In the genomic region with DNA sequence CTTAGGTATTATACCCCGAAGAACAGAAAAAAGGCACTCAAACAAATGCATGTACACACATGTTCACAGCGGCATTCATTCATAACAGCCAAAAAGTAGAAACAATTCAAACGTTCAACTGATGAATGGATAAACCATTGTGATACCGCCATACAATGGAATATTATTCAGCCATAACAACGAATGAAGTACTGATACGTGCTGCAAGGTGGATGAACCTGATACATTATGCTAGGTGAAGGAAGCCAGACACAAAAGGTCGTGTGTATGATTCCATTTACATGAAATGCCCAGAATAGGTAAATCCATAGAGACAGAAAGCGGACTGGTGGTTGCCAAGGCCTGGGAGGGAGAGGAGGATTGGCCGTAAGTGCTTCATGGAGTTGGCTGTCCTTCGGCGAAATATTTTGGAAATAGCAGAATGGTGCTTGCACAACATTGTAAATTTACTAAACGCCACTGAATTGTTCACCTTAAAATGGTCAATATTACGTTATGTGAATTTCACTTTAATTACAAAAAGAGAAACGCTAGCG, we compare ENCODE assay signal across 1 cellular context.
TF ChIP-seq lines count a peak whose summit lies in the region.

No MANE protein-coding gene starts in this region.

TF ChIP-seq in HCT116, 20 proteins besides CTCF, POLR2A, EP300 and RAD21 (continued from another document):
- TF ChIP-seq, protein P1, sequence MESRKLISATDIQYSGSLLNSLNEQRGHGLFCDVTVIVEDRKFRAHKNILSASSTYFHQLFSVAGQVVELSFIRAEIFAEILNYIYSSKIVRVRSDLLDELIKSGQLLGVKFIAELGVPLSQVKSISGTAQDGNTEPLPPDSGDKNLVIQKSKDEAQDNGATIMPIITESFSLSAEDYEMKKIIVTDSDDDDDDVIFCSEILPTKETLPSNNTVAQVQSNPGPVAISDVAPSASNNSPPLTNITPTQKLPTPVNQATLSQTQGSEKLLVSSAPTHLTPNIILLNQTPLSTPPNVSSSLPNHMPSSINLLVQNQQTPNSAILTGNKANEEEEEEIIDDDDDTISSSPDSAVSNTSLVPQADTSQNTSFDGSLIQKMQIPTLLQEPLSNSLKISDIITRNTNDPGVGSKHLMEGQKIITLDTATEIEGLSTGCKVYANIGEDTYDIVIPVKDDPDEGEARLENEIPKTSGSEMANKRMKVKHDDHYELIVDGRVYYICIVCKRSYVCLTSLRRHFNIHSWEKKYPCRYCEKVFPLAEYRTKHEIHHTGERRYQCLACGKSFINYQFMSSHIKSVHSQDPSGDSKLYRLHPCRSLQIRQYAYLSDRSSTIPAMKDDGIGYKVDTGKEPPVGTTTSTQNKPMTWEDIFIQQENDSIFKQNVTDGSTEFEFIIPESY (IDR thresholded peaks at IDR 0.05; ENCODE audit: extremely low read depth, insufficient replicate concordance, low read length) = no peak
- TF ChIP-seq EGR1 (IDR thresholded peaks at IDR 0.05; ENCODE audit: low read depth) = no peak
- TF ChIP-seq, protein P2, sequence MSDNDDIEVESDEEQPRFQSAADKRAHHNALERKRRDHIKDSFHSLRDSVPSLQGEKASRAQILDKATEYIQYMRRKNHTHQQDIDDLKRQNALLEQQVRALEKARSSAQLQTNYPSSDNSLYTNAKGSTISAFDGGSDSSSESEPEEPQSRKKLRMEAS (IDR thresholded peaks at IDR 0.05) = no peak
- no peak for TF ChIP-seq TCF7L2 (IDR thresholded peaks at IDR 0.05; ENCODE audit: borderline replicate concordance, extremely low read depth, insufficient read depth, insufficient read length)
- TF ChIP-seq, protein P3, sequence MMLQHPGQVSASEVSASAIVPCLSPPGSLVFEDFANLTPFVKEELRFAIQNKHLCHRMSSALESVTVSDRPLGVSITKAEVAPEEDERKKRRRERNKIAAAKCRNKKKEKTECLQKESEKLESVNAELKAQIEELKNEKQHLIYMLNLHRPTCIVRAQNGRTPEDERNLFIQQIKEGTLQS (IDR thresholded peaks at IDR 0.05) = no peak
- TF ChIP-seq CEBPB (IDR thresholded peaks at IDR 0.05; ENCODE audit: low read depth) = no peak
- no peak for TF ChIP-seq POLR2AphosphoS5 (IDR thresholded peaks at IDR 0.05; ENCODE audit: low read depth, low read length)
